Comparison of ENCODE assay signal across 13 cellular contexts in the genomic region with DNA sequence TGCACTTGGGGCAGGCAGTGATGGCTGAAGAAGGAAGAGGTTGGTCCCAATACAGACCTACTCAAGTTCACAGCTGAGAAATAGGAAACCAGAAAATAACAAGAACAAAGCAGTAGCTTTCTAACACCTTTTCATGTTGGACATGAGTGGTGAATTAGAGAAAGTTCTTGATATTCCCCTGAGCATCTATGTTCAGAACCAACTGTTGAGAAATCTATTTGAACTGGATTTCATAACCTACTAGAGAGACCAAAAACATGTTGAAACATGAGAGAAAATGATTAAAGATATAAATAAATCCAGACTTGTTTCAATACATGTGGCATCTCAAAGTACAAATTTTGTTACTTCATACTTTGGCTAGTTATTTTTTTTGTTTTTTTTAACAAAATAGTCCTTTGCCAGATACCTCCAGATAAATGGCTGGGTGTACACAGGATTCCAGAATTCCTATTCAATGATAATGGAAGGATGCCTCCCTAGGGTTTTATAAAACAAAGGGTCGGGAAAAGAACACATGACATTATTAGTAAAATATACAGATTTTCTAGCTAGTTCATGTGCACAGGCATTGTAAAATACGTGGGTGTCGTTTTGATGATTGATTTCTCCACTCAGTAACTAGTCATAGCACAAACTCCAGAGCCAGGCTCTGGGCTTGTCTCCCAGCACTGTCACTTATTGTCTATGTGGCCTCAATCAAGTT. TPM values are rescaled to one million over a fixed set of nuclear protein-coding genes. Genes with fewer than 3 reads are reported as not detected.
DNase-seq lines count a peak whose midpoint lies in the region; ATAC-seq and TF ChIP-seq lines count a peak whose summit lies in the region.
"Had no signal": no experiment of that assay in that cellular context is flagged by ENCODE, and none has a peak within 500 bp of the region (broad histone marks: within the 10 kb centered on the region; RNA-seq: fewer than 3 reads in every experiment).

No MANE protein-coding gene starts in this region.

- no peaks in the 10 kb centered on the region for H3K9me3 ChIP-seq in right atrium auricular region
- no peaks in the 10 kb centered on the region for H3K9me3 ChIP-seq in tibial artery

- CTCF ChIA-PET in activated CD4-positive, alpha-beta T cell treated with anti-CD3 and anti-CD28 coated beads for 36 hours (lab: Charles Lee) = interaction anchor here (1.0 to 1.5 kb wide), 2 partner anchors 33 to 35 kb away, joined by 3 to 7 read pairs; no protein-coding TSS in a partner anchor

- no peaks in the 10 kb centered on the region for H3K9me3 Mint-ChIP-seq in activated CD4-positive, alpha-beta T cell treated with anti-CD3 and anti-CD28 coated beads for 36 hours (ENCODE audit: low read depth)
- H3K9me3 Mint-ChIP-seq: stimulated activated naive CD8-positive, alpha-beta T cell treated with anti-CD3 and anti-CD28 coated beads, Interleukin-15, Interleukin-2, amounts not matched to agents 100 ng/mL and 50 ng/mL, for 24 hours had no signal

- no peak overlapping the region for H3K4me3 Mint-ChIP-seq in activated CD4-positive, alpha-beta T cell treated with anti-CD3 and anti-CD28 coated beads for 36 hours
- H3K4me3 Mint-ChIP-seq: stimulated activated naive CD8-positive, alpha-beta T cell treated with anti-CD3 and anti-CD28 coated beads, Interleukin-15, Interleukin-2, amounts not matched to agents 100 ng/mL and 50 ng/mL, for 24 hours had no signal

- H3K27me3 ChIP-seq in right atrium auricular region = no peaks in the 10 kb centered on the region
- no peaks in the 10 kb centered on the region for H3K27me3 ChIP-seq in tibial artery

- H3K36me3 ChIP-seq in right atrium auricular region (no peaks in the 10 kb centered on the region), tibial artery (no peaks in the 10 kb centered on the region)

- peak overlapping the region; percentile 15 to 51 for H3K27ac ChIP-seq in right atrium auricular region
- H3K27ac ChIP-seq in tibial artery = peak overlapping the region; percentile 53 to 69

- ATAC-seq in activated CD4-positive, alpha-beta T cell treated with anti-CD3 and anti-CD28 coated beads for 36 hours = peak; percentile 50
- no peak for ATAC-seq in HG03159 (IDR thresholded peaks at IDR 0.05; ENCODE audit: unreplicated experiment)

- peaks cover 2% of the 10 kb centered on the region for H3K27me3 Mint-ChIP-seq in activated CD4-positive, alpha-beta T cell treated with anti-CD3 and anti-CD28 coated beads for 36 hours
- H3K27me3 Mint-ChIP-seq: stimulated activated naive CD8-positive, alpha-beta T cell treated with anti-CD3 and anti-CD28 coated beads, Interleukin-15, Interleukin-2, amounts not matched to agents 100 ng/mL and 50 ng/mL, for 24 hours had no signal

- no peak overlapping the region for H3K27ac Mint-ChIP-seq in activated CD4-positive, alpha-beta T cell treated with anti-CD3 and anti-CD28 coated beads for 36 hours
- H3K27ac Mint-ChIP-seq: stimulated activated naive CD8-positive, alpha-beta T cell treated with anti-CD3 and anti-CD28 coated beads, Interleukin-15, Interleukin-2, amounts not matched to agents 100 ng/mL and 50 ng/mL, for 24 hours had no signal

- H3K4me1 ChIP-seq in right atrium auricular region = peaks cover 0 to 11% of the 10 kb centered on the region in 2 donors
- peaks cover 0 to 26% (median 5%) of the 10 kb centered on the region in 4 donors for H3K4me1 ChIP-seq in tibial artery

- intact Hi-C loops in activated CD4-positive, alpha-beta T cell treated with anti-CD3 and anti-CD28 coated beads for 36 hours (cut with DNase I, micrococcal nuclease) = no loop called here
- intact Hi-C loops in tibial artery (cut with DNase I; ENCODE audit: low total_unique reads) = no loop called here

- H3K4me3 ChIP-seq in right atrium auricular region (no peak overlapping the region), tibial artery (no peak overlapping the region)

- peak; percentile 41 for DNase-seq in activated CD4-positive, alpha-beta T cell treated with anti-CD3 and anti-CD28 coated beads for 36 hours
- no peak for DNase-seq in activated CD4-positive, alpha-beta T cell treated with anti-CD3 and anti-CD28 coated beads, Interleukin-2, amount 50 U/mL, for 4 hours
- peak; percentile 79 for DNase-seq in amniotic epithelial cell (ENCODE audit: low read depth)
- no peak for DNase-seq in right atrium auricular region (ENCODE audit: low spot score)
- peak in 1 of 2 donors; percentile 61 for DNase-seq in tibial artery
- no peak for DNase-seq in RPMI8226
- no peak for DNase-seq in NCI-H2171 treated with DMSO at 0.1 percent for 48 hours (lab: John Stamatoyannopoulos, UW)
- DNase-seq: activated CD4-positive, CD25-positive, alpha-beta regulatory T cell treated with anti-CD3 and anti-CD28 coated beads, Interleukin-2, amount 50 U/mL, for 72 hours; anterior cingulate cortex; erythroblast; NCI-H1436 treated with DMSO at 0.1 percent for 48 hours had no signal

- POLR2A ChIA-PET in activated CD4-positive, alpha-beta T cell treated with anti-CD3 and anti-CD28 coated beads for 36 hours (lab: Charles Lee) = interaction anchor here (0.6 kb wide), 1 partner anchor 193 kb away, joined by 4 read pairs; a partner anchor contains a TSS

- H3K4me1 Mint-ChIP-seq in activated CD4-positive, alpha-beta T cell treated with anti-CD3 and anti-CD28 coated beads for 36 hours = peaks cover 22% of the 10 kb centered on the region

- H3K36me3 Mint-ChIP-seq in activated CD4-positive, alpha-beta T cell treated with anti-CD3 and anti-CD28 coated beads for 36 hours (ENCODE audit: low read depth) = no peaks in the 10 kb centered on the region

- TF ChIP-seq CTCF in right atrium auricular region (IDR thresholded peaks at IDR 0.05) (no peak), tibial artery (IDR thresholded peaks at IDR 0.05) (no peak)

RNA-seq across cellular contexts. Expression of a gene that starts 34.4 kb away (rescaled TPM):
- total RNA-seq in activated CD4-positive, alpha-beta T cell treated with anti-CD3 and anti-CD28 coated beads for 36 hours = 10 to 100 TPM; 33.1 to 34.8 TPM
- 10 to 100 TPM; 12.6 to 15.6 TPM for total RNA-seq in right atrium auricular region

Comparison
In these comparisons a context has a peak if more than half of its experiments do, and no peak if none do; other contexts are left out.
1. DNase-seq: peak in activated CD4-positive, alpha-beta T cell treated with anti-CD3 and anti-CD28 coated beads for 36 hours (single experiment) and amniotic epithelial cell (single experiment); none in activated CD4-positive, alpha-beta T cell treated with anti-CD3 and anti-CD28 coated beads, Interleukin-2, amount 50 U/mL, for 4 hours (0 of 2), right atrium auricular region (single experiment), RPMI8226 (single experiment) and NCI-H2171 treated with DMSO at 0.1 percent for 48 hours (single experiment).